Comparison of ENCODE assay signal across 8 cellular contexts in genomic region chr3:14989943-14990753, GRCh38. TPM values are rescaled to one million over a fixed set of nuclear protein-coding genes. Genes with fewer than 3 reads are reported as not detected.
DNase-seq lines count a peak whose midpoint lies in the region; FAIRE-seq and TF ChIP-seq lines count a peak whose summit lies in the region.

No MANE protein-coding gene starts in this region.

- H3K4me1 ChIP-seq in OCI-LY1 (ENCODE audit: insufficient read depth, low read length, severe bottlenecking) = peaks cover 39% of the 10 kb centered on the region

- no peaks in the 10 kb centered on the region; the same call in 1 of the 2 replicates for H3K79me2 ChIP-seq in OCI-LY1 (ENCODE audit: insufficient read depth, low read length)

- H3K27me3 ChIP-seq in OCI-LY1 (ENCODE audit: insufficient read depth, low read length) = no peaks in the 10 kb centered on the region

- H4K20me1 ChIP-seq in OCI-LY1 (ENCODE audit: insufficient read depth, low read length) = no peaks in the 10 kb centered on the region

- no peaks in the 10 kb centered on the region for H3K9me2 ChIP-seq in OCI-LY1 (ENCODE audit: low read depth, low read length)

- peak overlapping the region; percentile 79 for H3K27ac ChIP-seq in OCI-LY1 (ENCODE audit: low read depth, low read length, poor library complexity, severe bottlenecking)

- FAIRE-seq in GM12891 (lab: Jason Lieb, UNC) = peak; percentile 28

- no peak for TF ChIP-seq CTCF in OCI-LY1 (IDR thresholded peaks at IDR 0.05; ENCODE audit: low read length)
- TF ChIP-seq CTCF in fibroblast of villous mesenchyme (IDR thresholded peaks at IDR 0.05; ENCODE audit: insufficient read depth, low read depth, low read length) = no peak
- TF ChIP-seq CTCF in nephron (IDR thresholded peaks at IDR 0.05; ENCODE audit: unreplicated experiment in 3 of 3) = no peak

- H2AFZ ChIP-seq in OCI-LY1 (ENCODE audit: low read length) = no peak overlapping the region

- H3K4me3 Mint-ChIP-seq in nephron = no peak overlapping the region

- H3K9me3 ChIP-seq in OCI-LY1 (ENCODE audit: low read length) = no peaks in the 10 kb centered on the region

- no peaks in the 10 kb centered on the region for H3K36me3 ChIP-seq in OCI-LY1 (ENCODE audit: insufficient read depth, low read length)

- no peak overlapping the region; the same call in 1 of the 2 replicates for H3K9ac ChIP-seq in OCI-LY1 (ENCODE audit: low read length)

- no peak for DNase-seq in GM12891 (ENCODE audit: insufficient read length, low spot score)
- peak; percentile 69 for DNase-seq in fibroblast of villous mesenchyme (ENCODE audit: low read depth)
- DNase-seq in 8988T = no peak
- no peak for DNase-seq in NCI-H345 treated with DMSO at 0.1 percent for 48 hours (lab: John Stamatoyannopoulos, UW; ENCODE audit: unreplicated experiment)
- DNase-seq in SW480 (ENCODE audit: low spot score) = no peak
- no peak for DNase-seq in HK-2 (ENCODE audit: unreplicated experiment)

- H3K4me1 Mint-ChIP-seq in nephron = peaks cover 25% of the 10 kb centered on the region

- H3K9me3 Mint-ChIP-seq in nephron = peaks cover 2% of the 10 kb centered on the region

- H3K4me3 ChIP-seq in OCI-LY1 (ENCODE audit: low read depth, low read length, poor library complexity, severe bottlenecking) = no peak overlapping the region
- H3K4me3 ChIP-seq in fibroblast of villous mesenchyme (ENCODE audit: low read depth, low read length) = no peak overlapping the region

- TF ChIP-seq POLR2A in GM12891 (IDR thresholded peaks at IDR 0.05; ENCODE audit: low read depth, low read length) = no peak

- no peaks in the 10 kb centered on the region for H3K27me3 Mint-ChIP-seq in nephron (ENCODE audit: low read depth)

- peak overlapping the region; percentile 59 to 85 (median 76) for H3K27ac Mint-ChIP-seq in nephron

- H3K4me2 ChIP-seq in OCI-LY1 (ENCODE audit: low read length) = no peak overlapping the region

- H3F3A ChIP-seq in OCI-LY1 (ENCODE audit: insufficient read depth, low read length) = no peaks in the 10 kb centered on the region

- peaks cover 22% of the 10 kb centered on the region for H3K36me3 Mint-ChIP-seq in nephron (ENCODE audit: low read depth)

TF ChIP-seq in GM12891, 5 proteins besides CTCF, POLR2A, EP300 and RAD21:
- TF ChIP-seq SPI1 (IDR thresholded peaks at IDR 0.05; ENCODE audit: low read depth, low read length) (no peak), TAF1 (IDR thresholded peaks at IDR 0.05; ENCODE audit: low read depth, low read length) (no peak), POU2F2 (IDR thresholded peaks at IDR 0.05; ENCODE audit: low read depth, low read length) (no peak), POLR2AphosphoS5 (IDR thresholded peaks at IDR 0.05; ENCODE audit: low read depth, low read length) (no peak), PAX5 (IDR thresholded peaks at IDR 0.05; ENCODE audit: insufficient read depth, low read length, severe bottlenecking) (no peak)

RNA-seq across cellular contexts. Expression of gene NR2C2, which starts 42.8 kb away (rescaled TPM):
- 8.7 TPM for polyA plus RNA-seq in GM12891 (2012; ENCODE audit: low read depth, missing spikeins)
- 20.6 and 26.3 TPM in 2 replicates for total RNA-seq in fibroblast of villous mesenchyme
